ENCODE assay signal across 2 cellular contexts in the genomic region with DNA sequence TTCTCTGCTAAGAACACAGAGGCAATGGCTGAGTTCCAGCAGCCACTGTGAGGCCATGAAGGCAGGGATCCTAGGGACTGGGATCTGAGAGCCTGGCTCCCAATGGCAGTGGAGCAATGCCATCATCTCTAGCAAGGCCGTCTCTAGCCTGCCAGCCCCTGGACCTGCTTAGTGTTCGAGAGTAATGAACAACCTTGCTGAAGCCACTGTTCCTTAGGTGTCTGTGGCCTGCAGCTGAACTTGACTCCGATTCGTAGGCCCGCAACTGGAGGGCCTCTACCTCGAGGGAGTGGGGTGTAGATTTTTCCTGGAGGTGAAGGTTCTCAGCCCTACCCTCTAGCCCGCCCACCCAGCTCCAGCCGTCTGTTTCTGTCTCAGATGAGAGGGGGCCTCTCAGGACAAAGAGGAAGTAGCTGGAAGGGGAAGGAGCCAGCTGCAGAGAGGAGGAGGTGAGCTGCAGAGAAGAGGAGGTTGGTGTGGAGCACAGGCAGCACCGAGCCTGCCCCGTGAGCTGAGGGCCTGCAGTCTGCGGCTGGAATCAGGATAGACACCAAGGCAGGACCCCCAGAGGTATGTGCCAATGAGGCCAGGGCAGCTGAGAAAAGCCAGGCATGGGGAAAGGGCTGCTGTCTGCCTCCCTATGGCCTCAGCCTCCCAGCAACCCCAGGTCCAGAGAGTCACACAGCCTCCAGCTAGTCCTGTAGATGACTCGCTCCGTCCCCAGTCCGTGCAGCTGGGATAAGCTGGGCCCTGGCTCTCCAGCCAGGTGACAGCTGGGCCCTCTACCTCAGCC.
TF ChIP-seq lines count a peak whose summit lies in the region.

Gene PLD4 (plus strand): TSS at position 459 of the 793 bp plus-strand sequence. CDS start 2,262 bp downstream, outside the sequence.

TF ChIP-seq in GM12891, 5 proteins besides CTCF, POLR2A, EP300 and RAD21:
- no peak for TF ChIP-seq PAX5 (IDR thresholded peaks at IDR 0.05; ENCODE audit: insufficient read depth, low read length, severe bottlenecking)
- TF ChIP-seq SPI1 (IDR thresholded peaks at IDR 0.05; ENCODE audit: low read depth, low read length), result peak; percentile 60

TF ChIP-seq in GM12878, 131 proteins besides CTCF, POLR2A, EP300 and RAD21:
- peak; percentile 24; the same call in 1 of the 2 replicates for TF ChIP-seq RUNX3 (IDR thresholded peaks at IDR 0.05; ENCODE audit: low read length)
- 0 out of 3 replicates have a peak, but pooled peaks of 1 of the 2 experiments have one; percentile 11 for TF ChIP-seq EGR1 (IDR thresholded peaks at IDR 0.05; ENCODE audit: borderline replicate concordance in 1 of 2, low read depth in 2 of 2, low read length in 2 of 2)
- peak; percentile 58; the same call in 1 of the 2 replicates for TF ChIP-seq EED (IDR thresholded peaks at IDR 0.05; ENCODE audit: low read depth)
- TF ChIP-seq TCF12 (IDR thresholded peaks at IDR 0.05; ENCODE audit: low read depth, low read length), result 0 out of 2 replicates have a peak, but pooled peaks have one; percentile 49
- TF ChIP-seq NFIC (IDR thresholded peaks at IDR 0.05; ENCODE audit: low read depth, low read length), result no peak
- 0 out of 2 replicates have a peak, but pooled peaks have one; percentile 29 for TF ChIP-seq YY1 (IDR thresholded peaks at IDR 0.05; ENCODE audit: low read depth, low read length)
- TF ChIP-seq IKZF2 (IDR thresholded peaks at IDR 0.05), result 0 out of 4 replicates have a peak, but pooled peaks of 1 of the 2 experiments have one; percentile 21
- no peak for TF ChIP-seq ESRRA (IDR thresholded peaks at IDR 0.05; ENCODE audit: low read length)
- no peak for TF ChIP-seq CHD2 (IDR thresholded peaks at IDR 0.05; ENCODE audit: borderline replicate concordance, low read depth, low read length)
TF ChIP-seq in GM12878: peak in this region for 6.
